ENCODE assay signal across 13 cellular contexts in genomic region chr10:86687750-86688149, GRCh38. TPM values are rescaled to one million over a fixed set of nuclear protein-coding genes. Genes with fewer than 3 reads are reported as not detected.
DNase-seq lines count a peak whose midpoint lies in the region; ATAC-seq, FAIRE-seq and TF ChIP-seq lines count a peak whose summit lies in the region.
"Had no signal": no experiment of that assay in that cellular context is flagged by ENCODE, and none has a peak within 500 bp of the region (broad histone marks: within the 10 kb centered on the region; RNA-seq: fewer than 3 reads in every experiment).

No MANE protein-coding gene starts in this region.

- no peak for ATAC-seq in psoas muscle

- no peak for TF ChIP-seq EP300 in SK-N-SH (IDR thresholded peaks at IDR 0.05; ENCODE audit: borderline replicate concordance in 1 of 2, low read depth in 1 of 2, low read length in 1 of 2)

- FAIRE-seq in H54 (lab: Jason Lieb, UNC) = no peak

- TF ChIP-seq CTCF in AG10803 (conservative IDR thresholded peaks at IDR 0.05; ENCODE audit: low read length) (no peak; the same call in 1 of the 2 replicates), SK-N-SH (IDR thresholded peaks at IDR 0.05) (no peak), psoas muscle (IDR thresholded peaks at IDR 0.05) (no peak)

- no peaks in the 10 kb centered on the region for H4K20me1 ChIP-seq in SK-N-SH (ENCODE audit: insufficient read depth)

- POLR2A ChIA-PET in SK-N-SH (lab: Yijun Ruan, JAX) = no interaction called here

- peak overlapping the region; percentile 39 for H3K4me2 ChIP-seq in SK-N-SH

- no peak for TF ChIP-seq RAD21 in SK-N-SH (IDR thresholded peaks at IDR 0.05; ENCODE audit: low read length)

- 0 out of 2 replicates have a peak overlapping the region, but pooled peaks have one; percentile 1 for H2AFZ ChIP-seq in SK-N-SH (ENCODE audit: low read depth)

- no peak overlapping the region for H3K9ac ChIP-seq in SK-N-SH

- H3F3A ChIP-seq in SK-N-SH (replicated peaks; ENCODE audit: insufficient read depth) = no peaks in the 10 kb centered on the region

- no peaks in the 10 kb centered on the region for H3K9me2 ChIP-seq in SK-N-SH

- DNase-seq in AG10803 (ENCODE audit: low read depth) = peak; percentile 94
- DNase-seq in SK-N-SH = no peak
- DNase-seq in fibroblast of peridontal ligament (ENCODE audit: extremely low read depth) = peak; percentile 93
- no peak for DNase-seq in psoas muscle
- no peak for DNase-seq in OCI-M1 (lab: John Stamatoyannopoulos, UW)
- DNase-seq in H54 (ENCODE audit: insufficient read length, low spot score) = no peak
- DNase-seq in NCI-H2227 (lab: John Stamatoyannopoulos, UW; ENCODE audit: unreplicated experiment) = no peak
- no peak for DNase-seq in OCI-M2 (lab: John Stamatoyannopoulos, UW; ENCODE audit: unreplicated experiment)
- DNase-seq: cerebellar nuclear complex had no signal

- no peak overlapping the region; the same call in 1 of the 2 replicates for H3K4me3 ChIP-seq in AG10803 (ENCODE audit: low read length)
- H3K4me3 ChIP-seq in SK-N-SH (ENCODE audit: low read depth in 2 of 2, low read length in 1 of 2) = no peak overlapping the region
- no peak overlapping the region for H3K4me3 ChIP-seq in psoas muscle
- H3K4me3 ChIP-seq: upper lobe of left lung had no signal

- H3K79me2 ChIP-seq in SK-N-SH (ENCODE audit: insufficient read depth) = no peaks in the 10 kb centered on the region

- no peaks in the 10 kb centered on the region for H3K9me3 ChIP-seq in SK-N-SH
- no peaks in the 10 kb centered on the region for H3K9me3 ChIP-seq in psoas muscle
- H3K9me3 ChIP-seq: upper lobe of left lung had no signal

- H3K4me1 ChIP-seq in SK-N-SH (ENCODE audit: control insufficient read depth in 1 of 2, insufficient read depth in 2 of 2, low read depth in 1 of 2, low read length in 1 of 2) (peaks cover 0 to 15% of the 10 kb centered on the region in 2 experiments; a peak in 1 of 4 replicates), psoas muscle (peaks cover 67% of the 10 kb centered on the region)

- no peak for TF ChIP-seq POLR2A in H54 (IDR thresholded peaks at IDR 0.05; ENCODE audit: low read depth, low read length)

- H3K27ac ChIP-seq in SK-N-SH (ENCODE audit: low read depth in 2 of 2, low read length in 1 of 2) (peak overlapping the region in 1 of 2 experiments; percentile 17; a peak in 2 of 4 replicates), psoas muscle (peak overlapping the region; percentile 92)
- H3K27ac ChIP-seq: C4-2B, upper lobe of left lung had no signal

- intact Hi-C loops in psoas muscle (cut with DNase I) = loop anchor here in 1 of 2 donors (2.0 kb wide), 1 partner anchor 279 kb away; no protein-coding TSS in a partner anchor

- CTCF ChIA-PET in SK-N-SH (lab: Yijun Ruan, JAX) = interaction anchor here (0.7 to 3.5 kb wide), 13 partner anchors 8 to 257 kb away, joined by 3 to 39 read pairs (median 4); no protein-coding TSS in a partner anchor

- 32% methylated on average over 4 of the region's 4 CpGs for WGBS in SK-N-SH (ENCODE audit: low lambda C conversion rate)
- 28 to 53% (median 34%) methylated on average over 2 to 4 of the region's 4 CpGs for WGBS in psoas muscle, 3 donors

- no peaks in the 10 kb centered on the region for H3K27me3 ChIP-seq in SK-N-SH (ENCODE audit: insufficient read depth)
- no peaks in the 10 kb centered on the region for H3K27me3 ChIP-seq in psoas muscle (ENCODE audit: insufficient read depth in 3 of 3, low read length in 2 of 3)
- H3K27me3 ChIP-seq: upper lobe of left lung had no signal

- H3K36me3 ChIP-seq in SK-N-SH (replicated peaks in 1 of 2; ENCODE audit: control insufficient read depth in 1 of 2, insufficient read depth in 2 of 2, low read length in 1 of 2) (no peaks in the 10 kb centered on the region), psoas muscle (ENCODE audit: insufficient read depth in 1 of 2, low read depth in 1 of 2) (peaks cover 0 to 74% of the 10 kb centered on the region in 2 donors)
- H3K36me3 ChIP-seq: upper lobe of left lung had no signal

TF ChIP-seq in SK-N-SH, 30 proteins besides CTCF, POLR2A, EP300 and RAD21:
- TF ChIP-seq TEAD4 (IDR thresholded peaks at IDR 0.05; ENCODE audit: borderline replicate concordance, insufficient read depth) (0 out of 2 replicates have a peak, but pooled peaks have one; percentile 23), USF1 (IDR thresholded peaks at IDR 0.05; ENCODE audit: borderline replicate concordance, low read depth) (no peak), FOSL2 (IDR thresholded peaks at IDR 0.05; ENCODE audit: borderline replicate concordance, low read depth) (no peak)

RNA-seq across cellular contexts. Expression of gene LDB3, which starts 19.4 kb away (rescaled TPM):
- polyA plus RNA-seq in SK-N-SH (2012; rRNA removed) (0.48 and 0.73 TPM in 2 replicates), psoas muscle (100 to 1,000 TPM; 108 to 518 (median 274) TPM)
- polyA plus RNA-seq in SK-N-SH (2012; cell fraction: cytosol; rRNA removed) = 0.26 and 0.38 TPM in 2 replicates
- 1.3 and 1.7 TPM in 2 replicates for polyA plus RNA-seq in SK-N-SH (2012; cell fraction: nucleus; rRNA removed)
- 1,000 to 10,000 TPM in 1 of 4 donors, 100 to 1,000 TPM in 3; 615 to 2,187 (median 685) TPM for total RNA-seq in psoas muscle
- total RNA-seq: epithelial cell of proximal tubule had no signal

RNA-seq across cellular contexts. Expression of gene OPN4, which starts 33.4 kb away (rescaled TPM):
- polyA plus RNA-seq in SK-N-SH (2012; rRNA removed) (0.03 TPM in 1 of 2 replicates, not detected in the other), psoas muscle (under 1 TPM; 0.14 to 0.23 (median 0.23) TPM)
- polyA plus RNA-seq in SK-N-SH (2012; cell fraction: cytosol; rRNA removed) = not detected in 2 replicates
- polyA plus RNA-seq in SK-N-SH (2012; cell fraction: nucleus; rRNA removed) = not detected in 2 replicates
- under 1 TPM; 0.12 to 0.49 (median 0.32) TPM for total RNA-seq in psoas muscle
- total RNA-seq: epithelial cell of proximal tubule, occipital lobe, upper lobe of left lung had no signal

Comparison
In these comparisons a context has a peak if more than half of its experiments do, and no peak if none do; other contexts are left out.
1. DNase-seq: peak in AG10803 (single experiment) and fibroblast of peridontal ligament (single experiment); none in SK-N-SH (single experiment), psoas muscle (0 of 2), OCI-M1 (single experiment), H54 (single experiment), NCI-H2227 (single experiment) and OCI-M2 (single experiment).
2. RNA of gene LDB3, which starts 19.4 kb away (polyA plus RNA-seq): 108 to 518 TPM in psoas muscle; 0.26 to 1.7 TPM in SK-N-SH; every median in the first group is over 10 times any median in the second.